In the genomic region with DNA sequence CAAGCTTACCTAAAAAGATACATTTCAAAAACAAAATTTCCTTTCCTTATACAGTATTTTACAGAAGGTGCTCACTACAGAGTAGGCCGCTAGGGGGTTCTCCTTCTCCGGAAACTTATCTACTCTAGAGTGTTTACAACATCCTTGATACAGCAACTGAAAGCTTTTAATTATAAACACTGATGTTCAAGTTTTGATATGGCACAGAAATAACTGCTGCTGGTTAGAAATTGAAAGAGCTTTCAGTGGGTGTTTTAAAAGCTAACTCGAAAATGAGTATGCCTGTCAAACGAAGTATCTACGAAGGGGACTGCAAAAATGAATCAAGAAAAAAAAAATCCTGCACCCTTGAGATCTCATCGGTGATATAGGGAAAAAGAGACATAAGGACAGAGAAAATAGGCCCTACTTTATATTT, we compare ENCODE assay signal across 1 cellular context.
TF ChIP-seq lines count a peak whose summit lies in the region.

No MANE protein-coding gene starts in this region.

TF ChIP-seq in K562, 482 proteins besides CTCF, POLR2A, EP300 and RAD21 (continued from another document):
- TF ChIP-seq, protein P1, sequence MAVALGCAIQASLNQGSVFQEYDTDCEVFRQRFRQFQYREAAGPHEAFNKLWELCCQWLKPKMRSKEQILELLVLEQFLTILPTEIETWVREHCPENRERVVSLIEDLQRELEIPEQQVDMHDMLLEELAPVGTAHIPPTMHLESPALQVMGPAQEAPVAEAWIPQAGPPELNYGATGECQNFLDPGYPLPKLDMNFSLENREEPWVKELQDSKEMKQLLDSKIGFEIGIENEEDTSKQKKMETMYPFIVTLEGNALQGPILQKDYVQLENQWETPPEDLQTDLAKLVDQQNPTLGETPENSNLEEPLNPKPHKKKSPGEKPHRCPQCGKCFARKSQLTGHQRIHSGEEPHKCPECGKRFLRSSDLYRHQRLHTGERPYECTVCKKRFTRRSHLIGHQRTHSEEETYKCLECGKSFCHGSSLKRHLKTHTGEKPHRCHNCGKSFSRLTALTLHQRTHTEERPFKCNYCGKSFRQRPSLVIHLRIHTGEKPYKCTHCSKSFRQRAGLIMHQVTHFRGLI (CRISPR knock-in tag; IDR thresholded peaks at IDR 0.05) = 0 out of 2 replicates have a peak, but pooled peaks have one; percentile 63
- TF ChIP-seq CAMTA2 (CRISPR knock-in tag; conservative IDR thresholded peaks at IDR 0.05) (no peak), ETV1 (tag; conservative IDR thresholded peaks at IDR 0.05; ENCODE audit: low read depth) (peak; percentile 84), SMAD3 (CRISPR knock-in tag; conservative IDR thresholded peaks at IDR 0.05) (0 out of 2 replicates have a peak, but pooled peaks have one; percentile 28), ZBTB7A (IDR thresholded peaks at IDR 0.05; ENCODE audit: borderline replicate concordance, control insufficient read depth, low read depth, low read length) (no peak), BRD9 (IDR thresholded peaks at IDR 0.05; ENCODE audit: low read depth, partially characterized antibody) (peak; percentile 96), ZNF444 (CRISPR knock-in tag; IDR thresholded peaks at IDR 0.05) (no peak), ARNT (IDR thresholded peaks at IDR 0.05) (peak; percentile 21 to 64; a peak in 1 of 4 replicates), SMARCC2 (IDR thresholded peaks at IDR 0.05; ENCODE audit: low read depth) (peak; percentile 42), ZNF282 (CRISPR knock-in tag; IDR thresholded peaks at IDR 0.05) (no peak), ZNF668 (CRISPR knock-in tag; IDR thresholded peaks at IDR 0.05) (no peak), HDAC3 (IDR thresholded peaks at IDR 0.05; ENCODE audit: borderline replicate concordance, partially characterized antibody) (peak; percentile 44), ZNF707 (CRISPR knock-in tag; conservative IDR thresholded peaks at IDR 0.05) (no peak), ZNF41 (CRISPR knock-in tag; conservative IDR thresholded peaks at IDR 0.05) (0 out of 2 replicates have a peak, but pooled peaks have one; percentile 41), DPF2 (IDR thresholded peaks at IDR 0.05) (peak; percentile 65), RBM34 (IDR thresholded peaks at IDR 0.05; ENCODE audit: borderline replicate concordance, insufficient read depth, low read length) (no peak)
- TF ChIP-seq, protein P2, sequence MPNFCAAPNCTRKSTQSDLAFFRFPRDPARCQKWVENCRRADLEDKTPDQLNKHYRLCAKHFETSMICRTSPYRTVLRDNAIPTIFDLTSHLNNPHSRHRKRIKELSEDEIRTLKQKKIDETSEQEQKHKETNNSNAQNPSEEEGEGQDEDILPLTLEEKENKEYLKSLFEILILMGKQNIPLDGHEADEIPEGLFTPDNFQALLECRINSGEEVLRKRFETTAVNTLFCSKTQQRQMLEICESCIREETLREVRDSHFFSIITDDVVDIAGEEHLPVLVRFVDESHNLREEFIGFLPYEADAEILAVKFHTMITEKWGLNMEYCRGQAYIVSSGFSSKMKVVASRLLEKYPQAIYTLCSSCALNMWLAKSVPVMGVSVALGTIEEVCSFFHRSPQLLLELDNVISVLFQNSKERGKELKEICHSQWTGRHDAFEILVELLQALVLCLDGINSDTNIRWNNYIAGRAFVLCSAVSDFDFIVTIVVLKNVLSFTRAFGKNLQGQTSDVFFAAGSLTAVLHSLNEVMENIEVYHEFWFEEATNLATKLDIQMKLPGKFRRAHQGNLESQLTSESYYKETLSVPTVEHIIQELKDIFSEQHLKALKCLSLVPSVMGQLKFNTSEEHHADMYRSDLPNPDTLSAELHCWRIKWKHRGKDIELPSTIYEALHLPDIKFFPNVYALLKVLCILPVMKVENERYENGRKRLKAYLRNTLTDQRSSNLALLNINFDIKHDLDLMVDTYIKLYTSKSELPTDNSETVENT (CRISPR knock-in tag; IDR thresholded peaks at IDR 0.05) = no peak
- TF ChIP-seq, protein P3, sequence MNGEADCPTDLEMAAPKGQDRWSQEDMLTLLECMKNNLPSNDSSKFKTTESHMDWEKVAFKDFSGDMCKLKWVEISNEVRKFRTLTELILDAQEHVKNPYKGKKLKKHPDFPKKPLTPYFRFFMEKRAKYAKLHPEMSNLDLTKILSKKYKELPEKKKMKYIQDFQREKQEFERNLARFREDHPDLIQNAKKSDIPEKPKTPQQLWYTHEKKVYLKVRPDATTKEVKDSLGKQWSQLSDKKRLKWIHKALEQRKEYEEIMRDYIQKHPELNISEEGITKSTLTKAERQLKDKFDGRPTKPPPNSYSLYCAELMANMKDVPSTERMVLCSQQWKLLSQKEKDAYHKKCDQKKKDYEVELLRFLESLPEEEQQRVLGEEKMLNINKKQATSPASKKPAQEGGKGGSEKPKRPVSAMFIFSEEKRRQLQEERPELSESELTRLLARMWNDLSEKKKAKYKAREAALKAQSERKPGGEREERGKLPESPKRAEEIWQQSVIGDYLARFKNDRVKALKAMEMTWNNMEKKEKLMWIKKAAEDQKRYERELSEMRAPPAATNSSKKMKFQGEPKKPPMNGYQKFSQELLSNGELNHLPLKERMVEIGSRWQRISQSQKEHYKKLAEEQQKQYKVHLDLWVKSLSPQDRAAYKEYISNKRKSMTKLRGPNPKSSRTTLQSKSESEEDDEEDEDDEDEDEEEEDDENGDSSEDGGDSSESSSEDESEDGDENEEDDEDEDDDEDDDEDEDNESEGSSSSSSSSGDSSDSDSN (IDR thresholded peaks at IDR 0.05; ENCODE audit: borderline replicate concordance in 1 of 2, low read depth in 2 of 2, low read length in 2 of 2) = 0 out of 4 replicates have a peak, but pooled peaks of 1 of the 2 experiments have one; percentile 9
- TF ChIP-seq, protein P4, sequence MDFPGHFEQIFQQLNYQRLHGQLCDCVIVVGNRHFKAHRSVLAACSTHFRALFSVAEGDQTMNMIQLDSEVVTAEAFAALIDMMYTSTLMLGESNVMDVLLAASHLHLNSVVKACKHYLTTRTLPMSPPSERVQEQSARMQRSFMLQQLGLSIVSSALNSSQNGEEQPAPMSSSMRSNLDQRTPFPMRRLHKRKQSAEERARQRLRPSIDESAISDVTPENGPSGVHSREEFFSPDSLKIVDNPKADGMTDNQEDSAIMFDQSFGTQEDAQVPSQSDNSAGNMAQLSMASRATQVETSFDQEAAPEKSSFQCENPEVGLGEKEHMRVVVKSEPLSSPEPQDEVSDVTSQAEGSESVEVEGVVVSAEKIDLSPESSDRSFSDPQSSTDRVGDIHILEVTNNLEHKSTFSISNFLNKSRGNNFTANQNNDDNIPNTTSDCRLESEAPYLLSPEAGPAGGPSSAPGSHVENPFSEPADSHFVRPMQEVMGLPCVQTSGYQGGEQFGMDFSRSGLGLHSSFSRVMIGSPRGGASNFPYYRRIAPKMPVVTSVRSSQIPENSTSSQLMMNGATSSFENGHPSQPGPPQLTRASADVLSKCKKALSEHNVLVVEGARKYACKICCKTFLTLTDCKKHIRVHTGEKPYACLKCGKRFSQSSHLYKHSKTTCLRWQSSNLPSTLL (IDR thresholded peaks at IDR 0.05) = peak; percentile 36; the same call in 1 of the 2 replicates
- TF ChIP-seq, protein P5, sequence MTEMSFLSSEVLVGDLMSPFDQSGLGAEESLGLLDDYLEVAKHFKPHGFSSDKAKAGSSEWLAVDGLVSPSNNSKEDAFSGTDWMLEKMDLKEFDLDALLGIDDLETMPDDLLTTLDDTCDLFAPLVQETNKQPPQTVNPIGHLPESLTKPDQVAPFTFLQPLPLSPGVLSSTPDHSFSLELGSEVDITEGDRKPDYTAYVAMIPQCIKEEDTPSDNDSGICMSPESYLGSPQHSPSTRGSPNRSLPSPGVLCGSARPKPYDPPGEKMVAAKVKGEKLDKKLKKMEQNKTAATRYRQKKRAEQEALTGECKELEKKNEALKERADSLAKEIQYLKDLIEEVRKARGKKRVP (CRISPR knock-in tag; IDR thresholded peaks at IDR 0.05) = peak; percentile 56; the same call in 1 of the 2 replicates
- TF ChIP-seq, protein P6, sequence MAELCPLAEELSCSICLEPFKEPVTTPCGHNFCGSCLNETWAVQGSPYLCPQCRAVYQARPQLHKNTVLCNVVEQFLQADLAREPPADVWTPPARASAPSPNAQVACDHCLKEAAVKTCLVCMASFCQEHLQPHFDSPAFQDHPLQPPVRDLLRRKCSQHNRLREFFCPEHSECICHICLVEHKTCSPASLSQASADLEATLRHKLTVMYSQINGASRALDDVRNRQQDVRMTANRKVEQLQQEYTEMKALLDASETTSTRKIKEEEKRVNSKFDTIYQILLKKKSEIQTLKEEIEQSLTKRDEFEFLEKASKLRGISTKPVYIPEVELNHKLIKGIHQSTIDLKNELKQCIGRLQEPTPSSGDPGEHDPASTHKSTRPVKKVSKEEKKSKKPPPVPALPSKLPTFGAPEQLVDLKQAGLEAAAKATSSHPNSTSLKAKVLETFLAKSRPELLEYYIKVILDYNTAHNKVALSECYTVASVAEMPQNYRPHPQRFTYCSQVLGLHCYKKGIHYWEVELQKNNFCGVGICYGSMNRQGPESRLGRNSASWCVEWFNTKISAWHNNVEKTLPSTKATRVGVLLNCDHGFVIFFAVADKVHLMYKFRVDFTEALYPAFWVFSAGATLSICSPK (IDR thresholded peaks at IDR 0.05; ENCODE audit: borderline replicate concordance) = peak; percentile 86; the same call in 1 of the 2 replicates
